Comparison of ENCODE assay signal across 6 cellular contexts in genomic region chr9:34611251-34611810, GRCh38. TPM values are rescaled to one million over a fixed set of nuclear protein-coding genes. Genes with fewer than 3 reads are reported as not detected.
DNase-seq lines count a peak whose midpoint lies in the region; ATAC-seq and TF ChIP-seq lines count a peak whose summit lies in the region.

No MANE protein-coding gene starts in this region.

- peaks cover 15% of the 10 kb centered on the region for H3K36me3 ChIP-seq in CD4-positive, CD25-positive, alpha-beta regulatory T cell (ENCODE audit: control insufficient read depth, insufficient read depth, low read length)
- peaks cover 11% of the 10 kb centered on the region for H3K36me3 ChIP-seq in fibroblast of lung (ENCODE audit: control insufficient read depth, insufficient read depth, low read length)

- peaks cover 16% of the 10 kb centered on the region for H3K36me3 Mint-ChIP-seq in CD4-positive, CD25-positive, alpha-beta regulatory T cell

- no peaks in the 10 kb centered on the region for H3K9me3 Mint-ChIP-seq in CD4-positive, CD25-positive, alpha-beta regulatory T cell
- no peaks in the 10 kb centered on the region for H3K9me3 Mint-ChIP-seq in stimulated activated naive CD8-positive, alpha-beta T cell treated with anti-CD3 and anti-CD28 coated beads, Interleukin-15, amount 100 ng/mL, for 72 hours

- H3K79me2 ChIP-seq in fibroblast of lung (ENCODE audit: control insufficient read depth, insufficient read depth, low read length): no peaks in the 10 kb centered on the region

- peak overlapping the region; percentile 86 for H3K9ac ChIP-seq in fibroblast of lung (ENCODE audit: insufficient read depth, low read length)

- H3K4me3 Mint-ChIP-seq in CD4-positive, CD25-positive, alpha-beta regulatory T cell: peak overlapping the region; percentile 91 to 99 (median 91)
- peak overlapping the region; percentile 89 to 94 for H3K4me3 Mint-ChIP-seq in stimulated activated naive CD8-positive, alpha-beta T cell treated with anti-CD3 and anti-CD28 coated beads, Interleukin-15, amount 100 ng/mL, for 72 hours

- peaks cover 0 to 26% (median 25%) of the 10 kb centered on the region in 4 donors for H3K4me1 Mint-ChIP-seq in CD4-positive, CD25-positive, alpha-beta regulatory T cell
- peaks cover 20% of the 10 kb centered on the region for H3K4me1 Mint-ChIP-seq in stimulated activated naive CD8-positive, alpha-beta T cell treated with anti-CD3 and anti-CD28 coated beads, Interleukin-15, amount 100 ng/mL, for 72 hours

- TF ChIP-seq CTCF in LNCAP (IDR thresholded peaks at IDR 0.05) (peak; percentile 14; the same call in 1 of the 2 replicates), fibroblast of lung (conservative IDR thresholded peaks at IDR 0.05 in 1 of 2, IDR thresholded peaks at IDR 0.05 in 1 of 2; ENCODE audit: low read depth in 1 of 2, low read length in 2 of 2) (no peak)

- peaks cover 7% of the 10 kb centered on the region for H3K27me3 Mint-ChIP-seq in CD4-positive, CD25-positive, alpha-beta regulatory T cell
- no peaks in the 10 kb centered on the region for H3K27me3 Mint-ChIP-seq in stimulated activated naive CD8-positive, alpha-beta T cell treated with anti-CD3 and anti-CD28 coated beads, Interleukin-15, amount 100 ng/mL, for 72 hours

- peak overlapping the region; percentile 68 for H2AFZ ChIP-seq in fibroblast of lung (ENCODE audit: low read length)

- DNase-seq in CD4-positive, CD25-positive, alpha-beta regulatory T cell: peak in 1 of 3 donors; percentile 25
- DNase-seq in fibroblast of lung (ENCODE audit: low read depth in 2 of 2) (peak in 1 of 2 donors; percentile 22), SW 1271 (lab: John Stamatoyannopoulos, UW) (no peak)
- no peak for DNase-seq in stimulated activated naive CD8-positive, alpha-beta T cell treated with anti-CD3 and anti-CD28 coated beads, Interleukin-15, amount 100 ng/mL, for 72 hours

- peak overlapping the region; percentile 75 for H3K4me3 ChIP-seq in CD4-positive, CD25-positive, alpha-beta regulatory T cell (ENCODE audit: low read depth, low read length)
- H3K4me3 ChIP-seq in fibroblast of lung (replicated peaks in 1 of 4; ENCODE audit: control extremely low read depth in 1 of 4, insufficient read depth in 1 of 4, low read depth in 3 of 4, low read length in 4 of 4): peak overlapping the region; percentile 85 to 93 (median 86)

- H4K20me1 ChIP-seq in fibroblast of lung (ENCODE audit: control insufficient read depth, extremely low read depth, insufficient read depth, low read length): no peaks in the 10 kb centered on the region

- H3K27ac Mint-ChIP-seq in CD4-positive, CD25-positive, alpha-beta regulatory T cell: peak overlapping the region; percentile 87 to 95 (median 91)
- peak overlapping the region; percentile 97 for H3K27ac Mint-ChIP-seq in stimulated activated naive CD8-positive, alpha-beta T cell treated with anti-CD3 and anti-CD28 coated beads, Interleukin-15, amount 100 ng/mL, for 72 hours

- peak overlapping the region; percentile 80 for H3K27ac ChIP-seq in CD4-positive, CD25-positive, alpha-beta regulatory T cell (ENCODE audit: insufficient read depth, low read length, poor library complexity, severe bottlenecking)
- H3K27ac ChIP-seq in fibroblast of lung (ENCODE audit: insufficient read depth, low read length): peak overlapping the region; percentile 84

- no peaks in the 10 kb centered on the region for H3K27me3 ChIP-seq in CD4-positive, CD25-positive, alpha-beta regulatory T cell (ENCODE audit: control insufficient read depth, insufficient read depth, low read length)
- H3K27me3 ChIP-seq in fibroblast of lung (ENCODE audit: control insufficient read depth, insufficient read depth, low read length): no peaks in the 10 kb centered on the region

- peak overlapping the region; percentile 87 for H3K4me2 ChIP-seq in fibroblast of lung (ENCODE audit: extremely low read depth, insufficient read depth, low read length)

- no peak for ATAC-seq in CD4-positive, CD25-positive, alpha-beta regulatory T cell (ENCODE audit: low read depth in 2 of 2)
- peak; percentile 22 for ATAC-seq in stimulated activated naive CD8-positive, alpha-beta T cell treated with anti-CD3 and anti-CD28 coated beads, Interleukin-15, amount 100 ng/mL, for 72 hours
- ATAC-seq in GM21528 (IDR thresholded peaks at IDR 0.05; ENCODE audit: low FRiP score, unreplicated experiment): no peak

- H3K4me1 ChIP-seq in CD4-positive, CD25-positive, alpha-beta regulatory T cell (ENCODE audit: control insufficient read depth, insufficient read depth, low read length, poor library complexity, severe bottlenecking): peaks cover 24% of the 10 kb centered on the region
- peaks cover 7% of the 10 kb centered on the region for H3K4me1 ChIP-seq in fibroblast of lung (ENCODE audit: control insufficient read depth, extremely low read depth, insufficient read depth, low read length)

- no peaks in the 10 kb centered on the region for H3K9me3 ChIP-seq in CD4-positive, CD25-positive, alpha-beta regulatory T cell (ENCODE audit: control insufficient read depth in 2 of 2, low read length in 2 of 2)
- H3K9me3 ChIP-seq in fibroblast of lung (ENCODE audit: control insufficient read depth, insufficient read depth, low read depth, low read length): no peaks in the 10 kb centered on the region

RNA-seq across cellular contexts. Expression of gene RPP25L, which starts 0.6 kb away (rescaled TPM):
- total RNA-seq in CD4-positive, CD25-positive, alpha-beta regulatory T cell: 6.7 TPM
- 10 to 100 TPM; 63.4 to 80.0 (median 68.5) TPM for polyA plus RNA-seq in CD4-positive, CD25-positive, alpha-beta regulatory T cell
- 25.7 and 34.3 TPM in 2 replicates for total RNA-seq in fibroblast of lung
- 12.6 and 13.5 TPM in 2 replicates for polyA plus RNA-seq in fibroblast of lung
- polyA plus RNA-seq in fibroblast of lung (2012): 22.0 and 24.5 TPM in 2 replicates
- polyA minus RNA-seq in fibroblast of lung (ENCODE audit: low replicate concordance): 7.3 and 16.9 TPM in 2 replicates

RNA-seq across cellular contexts. Expression of gene DCTN3, which starts 9.0 kb away (rescaled TPM):
- total RNA-seq in CD4-positive, CD25-positive, alpha-beta regulatory T cell: 80.4 TPM
- polyA plus RNA-seq in CD4-positive, CD25-positive, alpha-beta regulatory T cell: 100 to 1,000 TPM; 152 to 202 (median 171) TPM
- total RNA-seq in fibroblast of lung: 95.8 and 106 TPM in 2 replicates
- polyA plus RNA-seq in fibroblast of lung: 157 and 194 TPM in 2 replicates
- polyA plus RNA-seq in fibroblast of lung (2012): 146 and 192 TPM in 2 replicates
- 127 and 144 TPM in 2 replicates for polyA minus RNA-seq in fibroblast of lung (ENCODE audit: low replicate concordance)

RNA-seq across cellular contexts. Expression of gene ARID3C, which starts 17.5 kb away (rescaled TPM):
- total RNA-seq in CD4-positive, CD25-positive, alpha-beta regulatory T cell: not detected
- not detected for polyA plus RNA-seq in CD4-positive, CD25-positive, alpha-beta regulatory T cell
- total RNA-seq in fibroblast of lung: under 0.01 and 0.17 TPM in 2 replicates
- polyA plus RNA-seq in fibroblast of lung: not detected in 2 replicates
- polyA plus RNA-seq in fibroblast of lung (2012): 0.08 and 0.09 TPM in 2 replicates
- not detected in 2 replicates for polyA minus RNA-seq in fibroblast of lung (ENCODE audit: low replicate concordance)

RNA-seq across cellular contexts. Expression of gene CNTFR, which starts 21.8 kb away (rescaled TPM):
- not detected for total RNA-seq in CD4-positive, CD25-positive, alpha-beta regulatory T cell
- not detected for polyA plus RNA-seq in CD4-positive, CD25-positive, alpha-beta regulatory T cell
- 0.26 TPM in 1 of 2 replicates, not detected in the other for total RNA-seq in fibroblast of lung
- polyA plus RNA-seq in fibroblast of lung: 0.18 TPM in 1 of 2 replicates, not detected in the other
- 0.06 TPM in 1 of 2 replicates, not detected in the other for polyA plus RNA-seq in fibroblast of lung (2012)
- not detected in 2 replicates for polyA minus RNA-seq in fibroblast of lung (ENCODE audit: low replicate concordance)

RNA-seq across cellular contexts. Expression of gene SIGMAR1, which starts 26.3 kb away (rescaled TPM):
- 34.1 TPM for total RNA-seq in CD4-positive, CD25-positive, alpha-beta regulatory T cell
- 100 to 1,000 TPM; 107 to 130 (median 119) TPM for polyA plus RNA-seq in CD4-positive, CD25-positive, alpha-beta regulatory T cell
- 23.4 and 52.5 TPM in 2 replicates for total RNA-seq in fibroblast of lung
- polyA plus RNA-seq in fibroblast of lung: 61.2 and 87.2 TPM in 2 replicates
- 90.1 and 133 TPM in 2 replicates for polyA plus RNA-seq in fibroblast of lung (2012)
- 114 and 160 TPM in 2 replicates for polyA minus RNA-seq in fibroblast of lung (ENCODE audit: low replicate concordance)
